ENCODE assay signal across 10 cellular contexts in genomic region chr9:134268308-134268724, GRCh38. TPM values are rescaled to one million over a fixed set of nuclear protein-coding genes. Genes with fewer than 3 reads are reported as not detected.
DNase-seq lines count a peak whose midpoint lies in the region; ATAC-seq, FAIRE-seq and TF ChIP-seq lines count a peak whose summit lies in the region.
"Had no signal": no experiment of that assay in that cellular context is flagged by ENCODE, and none has a peak within 500 bp of the region (broad histone marks: within the 10 kb centered on the region; RNA-seq: fewer than 3 reads in every experiment).

No MANE protein-coding gene starts in this region.

- H3K27ac Mint-ChIP-seq in glutamatergic neuron (ENCODE audit: unreplicated experiment): no peak overlapping the region
- H3K27ac Mint-ChIP-seq: WTC11 had no signal

- H3K4me1 ChIP-seq in neuronal stem cell (ENCODE audit: control insufficient read depth in 2 of 2, insufficient read depth in 1 of 2, low read depth in 1 of 2, low read length in 2 of 2): peaks cover 0 to 1% of the 10 kb centered on the region in 2 donors

- H3K79me1 ChIP-seq in neuronal stem cell (ENCODE audit: low read depth, low read length): no peaks in the 10 kb centered on the region

- no peak for TF ChIP-seq CTCF in glutamatergic neuron (IDR thresholded peaks at IDR 0.05; ENCODE audit: partially characterized antibody, unreplicated experiment)

- H3K4me3 Mint-ChIP-seq in glutamatergic neuron (ENCODE audit: unreplicated experiment): no peak overlapping the region
- H3K4me3 Mint-ChIP-seq: WTC11 had no signal

- no peak overlapping the region for H4K8ac ChIP-seq in neuronal stem cell (ENCODE audit: low read depth, low read length)

- peaks cover 6% of the 10 kb centered on the region for H3K36me3 Mint-ChIP-seq in glutamatergic neuron (ENCODE audit: unreplicated experiment)
- H3K36me3 Mint-ChIP-seq: WTC11 had no signal

- no peak overlapping the region for H3K4me3 ChIP-seq in neuronal stem cell (ENCODE audit: low read length in 2 of 2)

- H3K27ac ChIP-seq in neuronal stem cell (replicated peaks; ENCODE audit: low read length): no peak overlapping the region

- H2AFZ ChIP-seq in neuronal stem cell (ENCODE audit: low read length): no peak overlapping the region

- H3K9ac ChIP-seq in neuronal stem cell (ENCODE audit: low read depth, low read length, poor library complexity): no peak overlapping the region

- TF ChIP-seq POLR2A in H54 (IDR thresholded peaks at IDR 0.05; ENCODE audit: low read depth, low read length): no peak

- no CpG with 5 or more reads among the region's 16 CpGs for WGBS in neuronal stem cell (ENCODE audit: extremely low coverage in 2 of 2, insufficient read length in 2 of 2, insufficient replicate concordance in 1 of 2), 2 donors

- H3K9me3 ChIP-seq in neuronal stem cell (replicated peaks in 1 of 2; ENCODE audit: control insufficient read depth in 2 of 2, insufficient read depth in 1 of 2, low read depth in 1 of 2, low read length in 2 of 2): peaks cover 0 to 2% of the 10 kb centered on the region in 2 donors

- peak overlapping the region; percentile 40 for H3K18ac ChIP-seq in neuronal stem cell (ENCODE audit: low read length)

- DNase-seq in SKM-1 treated with dmso at 0.1 percent for 144 hours (lab: John Stamatoyannopoulos, UW; ENCODE audit: unreplicated experiment): peak; percentile 71
- no peak for DNase-seq in neuronal stem cell (ENCODE audit: low spot score)
- DNase-seq in stimulated activated CD4-positive, alpha-beta T cell treated with anti-CD3 and anti-CD28 coated beads, Interleukin-2, amount 100 ng/mL, for 48 hours: no peak
- DNase-seq in H54 (ENCODE audit: insufficient read length, low spot score): no peak
- DNase-seq in glutamatergic neuron: no peak
- DNase-seq: NCI-H524 had no signal

- H4K91ac ChIP-seq in neuronal stem cell (ENCODE audit: low read depth, low read length, poor library complexity): no peak overlapping the region

- H3K27me3 Mint-ChIP-seq in glutamatergic neuron (ENCODE audit: unreplicated experiment): peaks cover 8% of the 10 kb centered on the region

- H3K27me3 ChIP-seq in neuronal stem cell (ENCODE audit: control insufficient read depth in 3 of 3, insufficient read depth in 3 of 3, low read depth in 1 of 3, low read length in 3 of 3): peaks cover 0 to 81% (median 0%) of the 10 kb centered on the region in 3 experiments

- H2BK5ac ChIP-seq in neuronal stem cell (ENCODE audit: low read length): no peak overlapping the region

- no peaks in the 10 kb centered on the region for H3K36me3 ChIP-seq in neuronal stem cell (replicated peaks in 1 of 2; ENCODE audit: control insufficient read depth in 2 of 2, insufficient read depth in 2 of 2, low read length in 2 of 2)

- no peak overlapping the region for H2BK120ac ChIP-seq in neuronal stem cell (ENCODE audit: low read depth, low read length)

- peak; percentile 83 for ATAC-seq in GM18907 (IDR thresholded peaks at IDR 0.05; ENCODE audit: unreplicated experiment)
- peak; percentile 68 for ATAC-seq in HG02981 (IDR thresholded peaks at IDR 0.05; ENCODE audit: unreplicated experiment)
- ATAC-seq in SK-N-SH treated with all-trans-retinoic acid at 6 μM for 48 hours: no peak
- ATAC-seq: WTC11 had no signal

- FAIRE-seq in H54 (lab: Jason Lieb, UNC): no peak

- H3K4me2 ChIP-seq in neuronal stem cell (ENCODE audit: insufficient read depth, low read length, poor library complexity, severe bottlenecking): no peak overlapping the region

- H3K9me3 Mint-ChIP-seq in glutamatergic neuron (ENCODE audit: unreplicated experiment): peaks cover 2% of the 10 kb centered on the region

- peaks cover 4% of the 10 kb centered on the region for H3K4me1 Mint-ChIP-seq in glutamatergic neuron (ENCODE audit: low read depth, unreplicated experiment)

- H3K14ac ChIP-seq in neuronal stem cell (ENCODE audit: low read length): no peak overlapping the region

- no peak overlapping the region for H3K4ac ChIP-seq in neuronal stem cell (ENCODE audit: low read length)

- H2BK12ac ChIP-seq in neuronal stem cell (ENCODE audit: low read length): no peak overlapping the region

- no peak overlapping the region for H2AK5ac ChIP-seq in neuronal stem cell (ENCODE audit: low read depth, low read length)

- no peak overlapping the region for H2BK15ac ChIP-seq in neuronal stem cell (ENCODE audit: low read length)

- H3K23ac ChIP-seq in neuronal stem cell (ENCODE audit: low read depth, low read length, poor library complexity): no peak overlapping the region

TF ChIP-seq in SK-N-SH treated with all-trans-retinoic acid at 6 μM for 48 hours, 23 proteins besides CTCF, POLR2A, EP300 and RAD21:
- no peak for TF ChIP-seq BACH2 (CRISPR knock-in tag; IDR thresholded peaks at IDR 0.05; ENCODE audit: borderline replicate concordance)
- no peak for TF ChIP-seq ESRRG (CRISPR knock-in tag; IDR thresholded peaks at IDR 0.05)
- TF ChIP-seq ZNF8 (CRISPR knock-in tag; IDR thresholded peaks at IDR 0.05): no peak
- no peak for TF ChIP-seq ZNF565 (CRISPR knock-in tag; conservative IDR thresholded peaks at IDR 0.05; ENCODE audit: low read depth)
- no peak for TF ChIP-seq PPARA (CRISPR knock-in tag; IDR thresholded peaks at IDR 0.05; ENCODE audit: borderline replicate concordance)
- TF ChIP-seq CREB5 (CRISPR knock-in tag; IDR thresholded peaks at IDR 0.05; ENCODE audit: low read depth): no peak
- TF ChIP-seq ZC3H10 (CRISPR knock-in tag; IDR thresholded peaks at IDR 0.05): no peak
- TF ChIP-seq ZFP3 (CRISPR knock-in tag; IDR thresholded peaks at IDR 0.05): no peak
- no peak for TF ChIP-seq POU6F1 (CRISPR knock-in tag; IDR thresholded peaks at IDR 0.05; ENCODE audit: borderline replicate concordance, low read depth)
- TF ChIP-seq ARNTL (CRISPR knock-in tag; IDR thresholded peaks at IDR 0.05; ENCODE audit: borderline replicate concordance, low read depth): no peak

RNA-seq across cellular contexts. Expression of gene RXRA, which starts 57.9 kb away (rescaled TPM):
- 36.1 TPM for polyA plus RNA-seq in neuronal stem cell (2013, experiment 1 of 2)
- 36.3 TPM for polyA plus RNA-seq in neuronal stem cell (2013, experiment 2 of 2)
- 20.5 TPM for total RNA-seq in glutamatergic neuron (ENCODE audit: unreplicated experiment)
